Comparison of ENCODE assay signal across 8 cellular contexts in the genomic region with DNA sequence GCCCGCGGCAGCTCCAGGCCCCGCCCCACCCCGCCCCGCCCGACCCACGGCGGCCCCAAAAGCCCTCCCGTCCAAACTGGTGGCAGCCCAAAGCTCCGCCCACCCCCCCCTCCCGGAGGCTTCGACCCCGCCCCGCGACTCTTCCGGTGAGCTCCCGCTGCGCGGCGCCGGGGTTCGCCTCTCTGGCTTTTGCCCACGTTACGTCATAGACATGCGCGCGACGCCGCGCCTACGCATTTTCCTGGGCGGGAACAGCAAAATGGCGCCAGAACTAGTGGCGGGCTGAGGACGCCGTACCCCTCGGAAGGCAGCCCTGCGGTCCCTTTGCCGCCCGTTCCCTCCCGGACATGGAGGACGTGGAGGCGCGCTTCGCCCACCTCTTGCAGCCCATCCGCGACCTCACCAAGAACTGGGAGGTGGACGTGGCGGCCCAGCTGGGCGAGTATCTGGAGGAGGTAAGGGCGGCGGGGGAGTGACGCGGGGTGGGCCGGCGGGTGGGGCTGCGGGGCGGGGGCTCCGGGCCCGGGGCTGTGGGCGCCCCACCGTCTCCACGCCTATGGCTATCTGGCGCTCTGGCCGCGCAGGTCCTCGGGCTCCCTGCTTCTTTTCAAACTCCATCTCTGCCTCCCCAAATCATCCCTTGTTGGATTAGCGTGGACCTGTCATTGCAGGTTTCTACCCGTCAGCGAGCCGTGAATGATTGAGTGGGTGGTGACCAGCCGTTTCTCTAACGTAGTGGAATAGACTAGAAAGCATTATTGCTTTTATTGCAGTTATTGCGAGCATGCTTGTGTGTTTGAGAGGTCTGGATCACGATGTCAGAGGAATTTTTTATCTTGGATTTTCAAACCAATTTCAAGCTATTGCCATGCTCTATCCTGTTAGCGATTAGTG. TPM values are rescaled to one million over a fixed set of nuclear protein-coding genes. Genes with fewer than 3 reads are reported as not detected.
A peak's percentile ranks its signal among the peaks of the same experiment; 100 is the strongest.
DNase-seq lines count a peak whose midpoint lies in the region; ATAC-seq, FAIRE-seq and TF ChIP-seq lines count a peak whose summit lies in the region.

A gene (plus strand): TSS at position 234 of the 894 bp plus-strand sequence. CDS start 114 bp downstream, at position 348.

- no peak for FAIRE-seq in kidney (lab: Jason Lieb, UNC)

- H3K4me3 ChIP-seq in kidney (ENCODE audit: low read length in 2 of 2) = peak within 1 kb of the TSS; percentile 73 to 83

- DNase-seq in AG08395 (ENCODE audit: low spot score) = peak; percentile 100
- DNase-seq in NCI-H446 (lab: John Stamatoyannopoulos, UW) = peak; percentile 91 to 98
- DNase-seq in activated CD4-positive, CD25-positive, alpha-beta regulatory T cell treated with anti-CD3 and anti-CD28 coated beads, Interleukin-2, amount 50 U/mL, for 72 hours = peak; percentile 97
- peak; percentile 100 for DNase-seq in cerebellum (ENCODE audit: low spot score)
- peak; percentile 99 for DNase-seq in kidney
- DNase-seq in stimulated activated CD4-positive, alpha-beta T cell treated with anti-CD3 and anti-CD28 coated beads, Interleukin-12 subunit alpha, Interleukin-12 subunit beta, amount 100 ng/mL, for 48 hours (ENCODE audit: low read depth in 2 of 3, low spot score in 1 of 3) = peak; percentile 96 to 99 (median 97)

- peaks cover 13% of the 10 kb centered on the region in 2 donors for H3K4me1 ChIP-seq in kidney (ENCODE audit: control insufficient read depth in 1 of 2, insufficient read depth in 1 of 2, low read depth in 1 of 2, low read length in 2 of 2)

- no peaks in the 10 kb centered on the region for H3K9me3 ChIP-seq in kidney (ENCODE audit: control insufficient read depth in 1 of 2, low read length in 2 of 2)

- intact Hi-C loops in kidney (cut with DNase I) = no loop called here

- H3K9ac ChIP-seq in kidney (ENCODE audit: low read length in 2 of 2) = peak within 1 kb of the TSS; percentile 66 to 74

- H3K27ac ChIP-seq in kidney (ENCODE audit: low read depth in 2 of 2, low read length in 2 of 2) = peak within 1 kb of the TSS; percentile 88 to 91

- peak; percentile 71 for ATAC-seq in HG03175 (IDR thresholded peaks at IDR 0.05; ENCODE audit: unreplicated experiment)

- no peak for TF ChIP-seq CTCF in kidney (IDR thresholded peaks at IDR 0.05; ENCODE audit: borderline replicate concordance, extremely low read depth, insufficient read depth)

- peaks cover 0 to 10% of the 10 kb centered on the region in 2 donors for H3K36me3 ChIP-seq in kidney (ENCODE audit: control insufficient read depth in 1 of 2, insufficient read depth in 2 of 2, low read length in 2 of 2)

- peak; percentile 87 for TF ChIP-seq POLR2A in GM18951 (IDR thresholded peaks at IDR 0.05; ENCODE audit: extremely low read depth, insufficient read depth, insufficient read length)

- in situ Hi-C loops in GM18951 (cut with MboI; ENCODE audit: low sequenced_read_pairs, unreplicated experiment) = loop anchor here (10.0 kb wide), 1 partner anchor 233 kb away; a partner anchor contains a TSS

RNA-seq across cellular contexts. Expression of the gene that starts here (rescaled TPM):
- total RNA-seq in cerebellum (33.8 TPM), kidney (41.5 TPM)
- polyA plus RNA-seq in kidney (ENCODE audit: insufficient read depth, low read depth, low replicate concordance) = 31.4 TPM

Comparison
In these comparisons a context has a peak if more than half of its experiments do, and no peak if none do; other contexts are left out.
1. Peak in every context shown above with its lines: DNase-seq, ATAC-seq, H3K4me3 ChIP-seq and H3K27ac ChIP-seq.